ENCODE assay signal across 1 cellular context in the genomic region with DNA sequence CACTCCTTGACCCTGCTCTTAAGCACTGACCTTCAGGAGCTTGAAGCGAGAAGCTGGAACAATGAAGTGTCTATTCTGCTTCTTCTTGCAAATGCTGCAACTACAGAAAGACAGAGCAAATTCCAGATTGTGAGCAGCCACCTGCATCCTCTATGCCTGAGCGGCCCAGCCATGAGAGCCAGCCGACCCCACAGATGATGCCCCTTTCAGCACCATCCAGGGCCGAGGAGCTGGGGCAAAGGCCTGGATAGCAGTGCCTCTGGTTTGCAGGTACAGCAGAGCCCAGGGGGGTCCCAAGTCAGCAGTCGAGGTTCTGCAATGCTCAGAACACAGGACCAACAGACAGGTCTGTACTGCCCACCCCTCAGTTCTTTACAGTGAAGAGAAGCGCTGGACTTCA.
TF ChIP-seq lines count a peak whose summit lies in the region.

No MANE protein-coding gene starts in this region.

TF ChIP-seq in H1, 55 proteins besides CTCF, POLR2A, EP300 and RAD21:
- TF ChIP-seq SP2 (IDR thresholded peaks at IDR 0.05; ENCODE audit: low read length) (no peak), SAP30 (IDR thresholded peaks at IDR 0.05; ENCODE audit: insufficient read depth, insufficient replicate concordance, low read length) (no peak), KDM1A (IDR thresholded peaks at IDR 0.05; ENCODE audit: borderline replicate concordance, low read length) (no peak), CHD2 (IDR thresholded peaks at IDR 0.05; ENCODE audit: low read length) (no peak), EGR1 (IDR thresholded peaks at IDR 0.05; ENCODE audit: borderline replicate concordance, low read depth, low read length) (no peak), EZH2 (IDR thresholded peaks at IDR 0.05; ENCODE audit: low read depth, low read length, severe bottlenecking) (no peak), TAF1 (IDR thresholded peaks at IDR 0.05; ENCODE audit: low read depth, low read length) (no peak)
- TF ChIP-seq, protein P1, sequence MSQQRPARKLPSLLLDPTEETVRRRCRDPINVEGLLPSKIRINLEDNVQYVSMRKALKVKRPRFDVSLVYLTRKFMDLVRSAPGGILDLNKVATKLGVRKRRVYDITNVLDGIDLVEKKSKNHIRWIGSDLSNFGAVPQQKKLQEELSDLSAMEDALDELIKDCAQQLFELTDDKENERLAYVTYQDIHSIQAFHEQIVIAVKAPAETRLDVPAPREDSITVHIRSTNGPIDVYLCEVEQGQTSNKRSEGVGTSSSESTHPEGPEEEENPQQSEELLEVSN (IDR thresholded peaks at IDR 0.05), result no peak
- TF ChIP-seq, protein P2, sequence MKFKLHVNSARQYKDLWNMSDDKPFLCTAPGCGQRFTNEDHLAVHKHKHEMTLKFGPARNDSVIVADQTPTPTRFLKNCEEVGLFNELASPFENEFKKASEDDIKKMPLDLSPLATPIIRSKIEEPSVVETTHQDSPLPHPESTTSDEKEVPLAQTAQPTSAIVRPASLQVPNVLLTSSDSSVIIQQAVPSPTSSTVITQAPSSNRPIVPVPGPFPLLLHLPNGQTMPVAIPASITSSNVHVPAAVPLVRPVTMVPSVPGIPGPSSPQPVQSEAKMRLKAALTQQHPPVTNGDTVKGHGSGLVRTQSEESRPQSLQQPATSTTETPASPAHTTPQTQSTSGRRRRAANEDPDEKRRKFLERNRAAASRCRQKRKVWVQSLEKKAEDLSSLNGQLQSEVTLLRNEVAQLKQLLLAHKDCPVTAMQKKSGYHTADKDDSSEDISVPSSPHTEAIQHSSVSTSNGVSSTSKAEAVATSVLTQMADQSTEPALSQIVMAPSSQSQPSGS (IDR thresholded peaks at IDR 0.05; ENCODE audit: low read length), result no peak
- TF ChIP-seq, protein P3, sequence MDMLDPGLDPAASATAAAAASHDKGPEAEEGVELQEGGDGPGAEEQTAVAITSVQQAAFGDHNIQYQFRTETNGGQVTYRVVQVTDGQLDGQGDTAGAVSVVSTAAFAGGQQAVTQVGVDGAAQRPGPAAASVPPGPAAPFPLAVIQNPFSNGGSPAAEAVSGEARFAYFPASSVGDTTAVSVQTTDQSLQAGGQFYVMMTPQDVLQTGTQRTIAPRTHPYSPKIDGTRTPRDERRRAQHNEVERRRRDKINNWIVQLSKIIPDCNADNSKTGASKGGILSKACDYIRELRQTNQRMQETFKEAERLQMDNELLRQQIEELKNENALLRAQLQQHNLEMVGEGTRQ (IDR thresholded peaks at IDR 0.05; ENCODE audit: low read length), result no peak
